In the genomic region with DNA sequence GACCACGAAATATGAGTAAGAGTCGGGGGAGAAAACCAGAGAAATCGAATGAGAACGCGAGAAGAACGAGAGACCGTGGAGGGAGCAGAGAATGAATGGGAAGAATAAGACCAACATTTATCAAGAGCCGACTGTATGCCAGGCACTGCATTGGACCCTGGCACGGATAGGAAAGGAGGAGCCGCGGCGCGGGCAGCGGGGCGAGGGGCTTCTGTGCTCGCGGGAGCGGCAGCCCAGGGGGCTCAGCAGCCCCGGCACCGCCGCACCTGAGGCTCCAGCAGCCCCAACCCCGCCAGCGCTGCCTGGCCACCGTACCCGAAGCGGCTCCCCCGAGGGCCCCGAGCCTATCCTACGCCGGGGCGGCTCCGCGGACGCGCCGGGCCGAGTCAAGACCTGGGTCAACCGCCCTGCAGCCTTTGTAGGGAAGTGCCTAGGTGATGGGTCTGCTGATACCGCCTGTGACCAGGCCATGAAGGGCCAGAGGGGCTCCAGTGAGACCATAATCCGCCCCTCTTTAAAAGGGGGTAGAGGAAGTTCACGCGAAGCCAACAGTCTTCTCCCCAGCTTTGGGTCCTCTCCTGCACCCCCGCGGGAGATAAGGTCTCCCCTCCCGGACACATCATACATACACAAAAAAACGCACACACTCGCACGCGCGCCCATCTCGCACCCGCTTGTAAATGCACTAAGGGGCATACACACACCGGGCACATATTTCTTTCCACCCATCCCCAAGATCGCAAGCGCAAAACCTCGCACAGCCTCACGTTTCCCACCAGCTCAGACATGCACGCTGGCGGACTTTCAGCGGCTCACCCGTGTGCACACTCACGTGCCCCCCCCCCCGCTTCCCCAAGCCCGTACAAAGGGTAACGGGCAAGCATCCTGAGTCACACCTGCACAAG, we compare ENCODE assay signal across 9 cellular contexts. TPM values are rescaled to one million over a fixed set of nuclear protein-coding genes. Genes with fewer than 3 reads are reported as not detected.
DNase-seq lines count a peak whose midpoint lies in the region; ATAC-seq, FAIRE-seq and TF ChIP-seq lines count a peak whose summit lies in the region.
"Had no signal": no experiment of that assay in that cellular context is flagged by ENCODE, and none has a peak within 500 bp of the region (broad histone marks: within the 10 kb centered on the region; RNA-seq: fewer than 3 reads in every experiment).

No MANE protein-coding gene starts in this region.

- no peak for FAIRE-seq in astrocyte (lab: Jason Lieb, UNC)

- peaks cover 55% of the 10 kb centered on the region for H3K27me3 ChIP-seq in astrocyte (ENCODE audit: insufficient read depth, low read length)
- H3K27me3 ChIP-seq in mesendoderm (ENCODE audit: insufficient read depth, low read length, poor library complexity), result peaks cover 12% of the 10 kb centered on the region

- intact Hi-C loops in posterior vena cava (cut with DNase I), result loop anchor here (2.0 to 10.0 kb wide), 3 partner anchors 65 to 185 kb away; a partner anchor contains a TSS

- TF ChIP-seq CTCF in GM13976 (IDR thresholded peaks at IDR 0.05; ENCODE audit: borderline replicate concordance, control extremely low read depth, extremely low read depth, insufficient read depth, missing control alignments) (no peak), astrocyte (IDR thresholded peaks at IDR 0.05; ENCODE audit: insufficient read depth, low read depth, low read length) (no peak)

- H3K9me3 Mint-ChIP-seq in astrocyte (ENCODE audit: unreplicated experiment), result no peaks in the 10 kb centered on the region

- H4K8ac ChIP-seq in mesendoderm (ENCODE audit: low read depth, low read length), result no peak overlapping the region

- peak overlapping the region; percentile 37 for H3K9ac ChIP-seq in astrocyte (ENCODE audit: low read length)
- peak overlapping the region; percentile 28 for H3K9ac ChIP-seq in mesendoderm (ENCODE audit: low read length)

- peaks cover 9% of the 10 kb centered on the region for H4K20me1 ChIP-seq in astrocyte (ENCODE audit: insufficient read depth, low read length)

- peak overlapping the region; percentile 73 for H2AFZ ChIP-seq in astrocyte (ENCODE audit: low read depth, low read length)

- H2BK15ac ChIP-seq in mesendoderm (replicated peaks; ENCODE audit: low read depth), result no peak overlapping the region

- no peak overlapping the region for H3K23ac ChIP-seq in mesendoderm (ENCODE audit: low read length)

- in situ Hi-C loops in GM13976 (cut with MboI; ENCODE audit: low sequenced_read_pairs, unreplicated experiment), result no loop called here

- no peak overlapping the region for H2BK120ac ChIP-seq in mesendoderm (ENCODE audit: low read depth, low read length)

- peak overlapping the region; percentile 81 for H3K4me2 ChIP-seq in astrocyte (ENCODE audit: low read length)
- H3K4me2 ChIP-seq in mesendoderm (ENCODE audit: low read length), result peak overlapping the region; percentile 88

- peak; percentile 52 for DNase-seq in GM13976 (ENCODE audit: low spot score)
- DNase-seq in NCI-H748 (lab: John Stamatoyannopoulos, UW; ENCODE audit: unreplicated experiment), result peak; percentile 45
- no peak for DNase-seq in astrocyte (ENCODE audit: low read depth)
- peak; percentile 24 for DNase-seq in mesendoderm
- peak; percentile 41 for DNase-seq in ureter (ENCODE audit: low spot score)
- DNase-seq in posterior vena cava (ENCODE audit: low spot score), result no peak
- DNase-seq in caudate nucleus (lab: John Stamatoyannopoulos, UW), result no peak

- ATAC-seq in GM18861 (IDR thresholded peaks at IDR 0.05; ENCODE audit: unreplicated experiment), result no peak

- H3K9me3 ChIP-seq in astrocyte (ENCODE audit: insufficient read depth, low read depth, low read length), result no peaks in the 10 kb centered on the region
- H3K9me3 ChIP-seq: SJSA1 had no signal

- peak overlapping the region; percentile 75 for H3K4me3 Mint-ChIP-seq in astrocyte (ENCODE audit: unreplicated experiment)

- H3K4ac ChIP-seq in mesendoderm (ENCODE audit: low read depth, low read length), result no peak overlapping the region

- H2AK5ac ChIP-seq in mesendoderm (ENCODE audit: low read length), result no peak overlapping the region

- WGBS in mesendoderm (ENCODE audit: extremely low coverage, insufficient coverage, low lambda C conversion rate), result no CpG with 5 or more reads among the region's 65 CpGs

- H3K36me3 Mint-ChIP-seq in astrocyte (ENCODE audit: low read depth, unreplicated experiment), result no peaks in the 10 kb centered on the region

- H4K5ac ChIP-seq in mesendoderm (ENCODE audit: low read length), result no peak overlapping the region

- H3K4me3 ChIP-seq in astrocyte (ENCODE audit: insufficient read depth, low read depth, low read length), result peak overlapping the region; percentile 29
- H3K4me3 ChIP-seq in mesendoderm (ENCODE audit: low read length), result peak overlapping the region; percentile 33

- H3K27ac ChIP-seq in astrocyte (ENCODE audit: low read depth, low read length) (no peak overlapping the region), mesendoderm (ENCODE audit: low read depth, low read length) (no peak overlapping the region), caudate nucleus (ENCODE audit: low read depth, low read length) (no peak overlapping the region)
- H3K27ac ChIP-seq: SJSA1 had no signal

- peaks cover 5% of the 10 kb centered on the region for H3K4me1 Mint-ChIP-seq in astrocyte (ENCODE audit: low read depth, unreplicated experiment)

- H3K4me1 ChIP-seq in astrocyte (ENCODE audit: insufficient read depth, low read length) (peaks cover 13% of the 10 kb centered on the region), mesendoderm (ENCODE audit: control insufficient read depth, low read depth, low read length) (peaks cover 12% of the 10 kb centered on the region)

- H3K27ac Mint-ChIP-seq in astrocyte (ENCODE audit: unreplicated experiment), result peak overlapping the region; percentile 88

- H3K36me3 ChIP-seq in astrocyte (ENCODE audit: insufficient read depth, low read length) (no peaks in the 10 kb centered on the region), mesendoderm (ENCODE audit: control insufficient read depth, insufficient read depth, low read length) (no peaks in the 10 kb centered on the region)
- H3K36me3 ChIP-seq: SJSA1 had no signal

- no peak overlapping the region for H3K18ac ChIP-seq in mesendoderm (ENCODE audit: low read length)

- H3K79me2 ChIP-seq in astrocyte (ENCODE audit: insufficient read depth, low read length), result no peaks in the 10 kb centered on the region
- H3K79me2 ChIP-seq in mesendoderm (ENCODE audit: control insufficient read depth, insufficient read depth, low read length), result no peaks in the 10 kb centered on the region

- H2BK5ac ChIP-seq in mesendoderm (ENCODE audit: low read length), result no peak overlapping the region

- no peaks in the 10 kb centered on the region for H3K79me1 ChIP-seq in mesendoderm (ENCODE audit: low read length)

- H3K27me3 Mint-ChIP-seq in astrocyte (ENCODE audit: low read depth, unreplicated experiment), result peaks cover 71% of the 10 kb centered on the region

- H3K56ac ChIP-seq in mesendoderm (ENCODE audit: low read length), result peak overlapping the region; percentile 46

RNA-seq across cellular contexts. Expression of a gene that starts 1.0 kb away (rescaled TPM):
- total RNA-seq in astrocyte (0.50 and 0.65 TPM in 2 replicates), ureter (1.5 TPM), posterior vena cava (1 to 10 TPM; 2.0 to 2.9 TPM)
- 4.2 TPM for polyA plus RNA-seq in mesendoderm (2013, experiment 1 of 2)
- 4.5 TPM for polyA plus RNA-seq in mesendoderm (2013, experiment 2 of 2)
- total RNA-seq: SJSA1 had no signal

RNA-seq across cellular contexts. Expression of a gene that starts 32.4 kb away (rescaled TPM):
- total RNA-seq in astrocyte (13.3 and 16.4 TPM in 2 replicates), ureter (27.2 TPM), posterior vena cava (10 to 100 TPM; 72.6 to 84.7 TPM)
- 28.3 TPM for polyA plus RNA-seq in mesendoderm (2013, experiment 1 of 2)
- 29.2 TPM for polyA plus RNA-seq in mesendoderm (2013, experiment 2 of 2)

RNA-seq across cellular contexts. Expression of a gene that starts 56.1 kb away (rescaled TPM):
- total RNA-seq in astrocyte (3.5 and 4.5 TPM in 2 replicates), ureter (10.4 TPM), posterior vena cava (10 to 100 TPM in 1 of 2 donors, 1 to 10 TPM in 1; 8.1 to 11.5 TPM)
- polyA plus RNA-seq in mesendoderm (2013, experiment 1 of 2), result 11.1 TPM
- 10.7 TPM for polyA plus RNA-seq in mesendoderm (2013, experiment 2 of 2)

Comparison
In these comparisons a context has a peak if more than half of its experiments do, and no peak if none do; other contexts are left out.
1. DNase-seq: peak in GM13976 (single experiment), NCI-H748 (single experiment), mesendoderm (single experiment) and ureter (single experiment); none in astrocyte (single experiment), posterior vena cava (single experiment) and caudate nucleus (0 of 61).